In the genomic region with DNA sequence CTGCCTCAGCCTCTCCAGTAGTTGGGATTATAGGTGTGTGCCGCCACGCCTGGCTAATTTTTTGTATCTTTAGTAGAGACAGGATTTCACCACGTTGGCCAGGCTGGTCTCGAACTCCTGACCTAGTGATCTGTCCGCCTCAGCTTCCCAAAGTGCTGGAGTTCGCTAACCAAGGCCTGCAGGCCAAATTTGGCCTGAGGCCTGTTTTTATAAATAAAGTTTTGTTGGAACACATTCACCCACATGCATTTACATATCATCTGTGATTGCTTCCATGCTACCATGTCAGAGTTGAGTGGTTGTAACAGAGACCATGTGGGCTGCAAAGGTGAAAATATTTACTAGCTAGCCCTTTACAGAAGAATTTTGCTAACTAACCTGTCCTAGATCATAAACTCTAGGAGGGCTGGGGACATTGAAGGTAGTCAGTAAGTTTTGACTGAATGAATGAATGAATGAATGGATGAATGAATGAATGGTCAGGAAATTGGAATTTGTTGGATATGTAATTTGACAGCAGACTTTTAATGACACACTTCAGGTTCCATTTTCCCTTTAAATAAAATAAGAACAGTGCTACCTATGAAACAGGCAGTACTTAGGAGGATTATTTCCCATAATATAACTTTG, we compare ENCODE assay signal across 2 cellular contexts.
TF ChIP-seq lines count a peak whose summit lies in the region.

No MANE protein-coding gene starts in this region.

TF ChIP-seq in HEK293, 187 proteins besides CTCF, POLR2A, EP300 and RAD21:
- TF ChIP-seq ZNF24 (tag by site-specific recombination; IDR thresholded peaks at IDR 0.05) (0 out of 2 replicates have a peak, but pooled peaks have one; percentile 59), ZNF561 (tag by site-specific recombination; IDR thresholded peaks at IDR 0.05; ENCODE audit: borderline replicate concordance) (no peak), KLF16 (tag by site-specific recombination; IDR thresholded peaks at IDR 0.05) (no peak), ZBTB7A (tag by site-specific recombination; IDR thresholded peaks at IDR 0.05; ENCODE audit: low read depth) (no peak), ZNF394 (tag by site-specific recombination; IDR thresholded peaks at IDR 0.05; ENCODE audit: borderline replicate concordance) (no peak), KLF7 (tag by site-specific recombination; IDR thresholded peaks at IDR 0.05; ENCODE audit: borderline replicate concordance) (no peak)
- TF ChIP-seq, protein P1, sequence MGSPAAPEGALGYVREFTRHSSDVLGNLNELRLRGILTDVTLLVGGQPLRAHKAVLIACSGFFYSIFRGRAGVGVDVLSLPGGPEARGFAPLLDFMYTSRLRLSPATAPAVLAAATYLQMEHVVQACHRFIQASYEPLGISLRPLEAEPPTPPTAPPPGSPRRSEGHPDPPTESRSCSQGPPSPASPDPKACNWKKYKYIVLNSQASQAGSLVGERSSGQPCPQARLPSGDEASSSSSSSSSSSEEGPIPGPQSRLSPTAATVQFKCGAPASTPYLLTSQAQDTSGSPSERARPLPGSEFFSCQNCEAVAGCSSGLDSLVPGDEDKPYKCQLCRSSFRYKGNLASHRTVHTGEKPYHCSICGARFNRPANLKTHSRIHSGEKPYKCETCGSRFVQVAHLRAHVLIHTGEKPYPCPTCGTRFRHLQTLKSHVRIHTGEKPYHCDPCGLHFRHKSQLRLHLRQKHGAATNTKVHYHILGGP (tag by site-specific recombination; IDR thresholded peaks at IDR 0.05): no peak

TF ChIP-seq in K562, 482 proteins besides CTCF, POLR2A, EP300 and RAD21:
- peak; percentile 61; the same call in 1 of the 2 replicates for TF ChIP-seq ZNF24 (IDR thresholded peaks at IDR 0.05)
- no peak for TF ChIP-seq KDM5B (IDR thresholded peaks at IDR 0.05; ENCODE audit: insufficient replicate concordance, low read depth, low read length)
- TF ChIP-seq GABPB2 (CRISPR knock-in tag; conservative IDR thresholded peaks at IDR 0.05): no peak
- TF ChIP-seq, protein P2, sequence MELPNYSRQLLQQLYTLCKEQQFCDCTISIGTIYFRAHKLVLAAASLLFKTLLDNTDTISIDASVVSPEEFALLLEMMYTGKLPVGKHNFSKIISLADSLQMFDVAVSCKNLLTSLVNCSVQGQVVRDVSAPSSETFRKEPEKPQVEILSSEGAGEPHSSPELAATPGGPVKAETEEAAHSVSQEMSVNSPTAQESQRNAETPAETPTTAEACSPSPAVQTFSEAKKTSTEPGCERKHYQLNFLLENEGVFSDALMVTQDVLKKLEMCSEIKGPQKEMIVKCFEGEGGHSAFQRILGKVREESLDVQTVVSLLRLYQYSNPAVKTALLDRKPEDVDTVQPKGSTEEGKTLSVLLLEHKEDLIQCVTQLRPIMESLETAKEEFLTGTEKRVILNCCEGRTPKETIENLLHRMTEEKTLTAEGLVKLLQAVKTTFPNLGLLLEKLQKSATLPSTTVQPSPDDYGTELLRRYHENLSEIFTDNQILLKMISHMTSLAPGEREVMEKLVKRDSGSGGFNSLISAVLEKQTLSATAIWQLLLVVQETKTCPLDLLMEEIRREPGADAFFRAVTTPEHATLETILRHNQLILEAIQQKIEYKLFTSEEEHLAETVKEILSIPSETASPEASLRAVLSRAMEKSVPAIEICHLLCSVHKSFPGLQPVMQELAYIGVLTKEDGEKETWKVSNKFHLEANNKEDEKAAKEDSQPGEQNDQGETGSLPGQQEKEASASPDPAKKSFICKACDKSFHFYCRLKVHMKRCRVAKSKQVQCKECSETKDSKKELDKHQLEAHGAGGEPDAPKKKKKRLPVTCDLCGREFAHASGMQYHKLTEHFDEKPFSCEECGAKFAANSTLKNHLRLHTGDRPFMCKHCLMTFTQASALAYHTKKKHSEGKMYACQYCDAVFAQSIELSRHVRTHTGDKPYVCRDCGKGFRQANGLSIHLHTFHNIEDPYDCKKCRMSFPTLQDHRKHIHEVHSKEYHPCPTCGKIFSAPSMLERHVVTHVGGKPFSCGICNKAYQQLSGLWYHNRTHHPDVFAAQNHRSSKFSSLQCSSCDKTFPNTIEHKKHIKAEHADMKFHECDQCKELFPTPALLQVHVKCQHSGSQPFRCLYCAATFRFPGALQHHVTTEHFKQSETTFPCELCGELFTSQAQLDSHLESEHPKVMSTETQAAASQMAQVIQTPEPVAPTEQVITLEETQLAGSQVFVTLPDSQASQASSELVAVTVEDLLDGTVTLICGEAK (IDR thresholded peaks at IDR 0.05): peak; percentile 56
- TF ChIP-seq, protein P2 (CRISPR knock-in tag; IDR thresholded peaks at IDR 0.05): no peak
- TF ChIP-seq SMARCC2 (IDR thresholded peaks at IDR 0.05; ENCODE audit: low read depth): no peak
